11 cellular contexts compared by ENCODE assay signal in the genomic region with DNA sequence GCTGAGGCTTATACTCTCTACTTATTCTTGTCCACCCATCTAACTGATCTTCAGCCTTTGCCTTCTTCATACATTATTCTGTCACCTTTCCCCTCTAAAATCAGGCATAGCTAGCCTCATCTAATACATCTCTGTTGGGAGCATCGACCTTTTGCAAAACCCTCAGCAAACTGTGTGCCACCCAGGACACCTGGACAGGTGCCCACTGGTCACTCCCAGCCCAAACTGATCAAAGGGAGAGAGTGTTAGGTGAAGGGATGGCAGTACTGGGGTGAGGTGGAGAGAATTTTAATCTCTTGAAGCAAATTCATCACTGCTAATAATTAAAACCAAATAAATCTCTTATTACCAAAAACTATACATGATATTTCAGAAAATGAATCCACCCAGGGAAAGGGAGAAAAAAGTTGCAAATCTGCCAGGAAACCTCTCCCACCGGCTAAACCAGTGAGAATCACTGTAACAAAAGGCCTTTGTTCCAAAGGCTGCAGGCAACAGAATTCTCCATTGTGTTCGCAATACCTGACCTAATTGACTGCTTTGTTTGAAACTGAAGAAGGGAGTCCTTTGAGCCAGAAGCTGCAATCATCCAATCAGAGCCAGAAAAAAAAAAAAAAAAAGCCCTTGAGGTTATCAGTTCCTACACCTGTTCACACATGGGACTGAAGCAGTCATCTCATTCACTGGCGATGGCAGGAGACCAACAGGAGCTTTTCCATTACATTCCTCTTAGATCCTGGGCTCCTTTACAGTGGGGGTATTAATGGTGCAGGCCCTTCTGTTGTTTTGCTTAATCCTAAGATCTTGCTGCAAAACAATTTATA.
DNase-seq lines count a peak whose midpoint lies in the region; ATAC-seq and TF ChIP-seq lines count a peak whose summit lies in the region.
"Had no signal": no experiment of that assay in that cellular context is flagged by ENCODE, and none has a peak within 500 bp of the region (broad histone marks: within the 10 kb centered on the region; RNA-seq: fewer than 3 reads in every experiment).

No MANE protein-coding gene starts in this region.

- H2AK5ac ChIP-seq in neuronal stem cell (ENCODE audit: low read depth, low read length): no peak overlapping the region

- H3K27me3 Mint-ChIP-seq in endodermal cell (ENCODE audit: insufficient read depth): no peaks in the 10 kb centered on the region

- peak overlapping the region; percentile 96 for H3K27ac Mint-ChIP-seq in endodermal cell

- H4K8ac ChIP-seq in neuronal stem cell (ENCODE audit: low read depth, low read length): no peak overlapping the region

- no peaks in the 10 kb centered on the region for H3K79me1 ChIP-seq in neuronal stem cell (ENCODE audit: low read depth, low read length)

- H3K36me3 ChIP-seq in HAP-1 (replicated peaks): peaks cover 6% of the 10 kb centered on the region
- H3K36me3 ChIP-seq in endodermal cell (ENCODE audit: control insufficient read depth, insufficient read depth, low read length): peaks cover 64% of the 10 kb centered on the region
- H3K36me3 ChIP-seq in neuronal stem cell (replicated peaks in 1 of 2; ENCODE audit: control insufficient read depth in 2 of 2, insufficient read depth in 2 of 2, low read length in 2 of 2): peaks cover 0 to 59% of the 10 kb centered on the region in 2 donors
- peaks cover 0 to 22% (median 0%) of the 10 kb centered on the region in 4 donors for H3K36me3 ChIP-seq in sigmoid colon

- H2BK5ac ChIP-seq in neuronal stem cell (ENCODE audit: low read length): no peak overlapping the region

- TF ChIP-seq POLR2A in sigmoid colon (IDR thresholded peaks at IDR 0.05): no peak

- H2BK15ac ChIP-seq in neuronal stem cell (ENCODE audit: low read length): no peak overlapping the region

- WGBS in endodermal cell (ENCODE audit: insufficient coverage in 1 of 2, insufficient read length in 1 of 2), 2 experiments: 31% methylated on average over 2 to 4 of the region's 4 CpGs
- WGBS in neuronal stem cell (ENCODE audit: extremely low coverage in 2 of 2, insufficient read length in 2 of 2, insufficient replicate concordance in 1 of 2), 2 donors: no CpG with 5 or more reads among the region's 4 CpGs
- 18 to 68% methylated on average over 4 of the region's 4 CpGs for WGBS in sigmoid colon, 2 donors

- H3K4ac ChIP-seq in neuronal stem cell (ENCODE audit: low read length): no peak overlapping the region

- peak overlapping the region; percentile 67 for H3K9ac ChIP-seq in endodermal cell (ENCODE audit: extremely low read depth, low read length, poor library complexity, severe bottlenecking)
- H3K9ac ChIP-seq in neuronal stem cell (ENCODE audit: low read depth, low read length, poor library complexity): no peak overlapping the region

- no peak overlapping the region for H4K91ac ChIP-seq in neuronal stem cell (ENCODE audit: low read depth, low read length, poor library complexity)

- TF ChIP-seq CTCF in endodermal cell (conservative IDR thresholded peaks at IDR 0.05) (no peak), sigmoid colon (IDR thresholded peaks at IDR 0.05) (no peak)

- H2BK12ac ChIP-seq in neuronal stem cell (ENCODE audit: low read length): no peak overlapping the region

- H3K4me3 ChIP-seq in HAP-1: no peak overlapping the region
- peak overlapping the region; percentile 39 for H3K4me3 ChIP-seq in endodermal cell (ENCODE audit: low read length)
- H3K4me3 ChIP-seq in neuronal stem cell (ENCODE audit: low read length in 2 of 2): no peak overlapping the region
- no peak overlapping the region for H3K4me3 ChIP-seq in sigmoid colon

- H2AFZ ChIP-seq in neuronal stem cell (ENCODE audit: low read length): no peak overlapping the region

- DNase-seq in HAP-1 (ENCODE audit: low spot score in 2 of 2) (peak; percentile 63 to 79), NCI-H2227 treated with DMSO at 0.1 percent for 48 hours (lab: John Stamatoyannopoulos, UW) (peak; percentile 56), endodermal cell (peak; percentile 74), neuronal stem cell (ENCODE audit: low spot score) (peak; percentile 65), SK-N-DZ (ENCODE audit: low spot score) (no peak), hepatic stellate cell (ENCODE audit: low spot score) (no peak), sigmoid colon (no peak)
- DNase-seq: activated CD4-positive, CD25-positive, alpha-beta regulatory T cell treated with anti-CD3 and anti-CD28 coated beads, Interleukin-2, amount 50 U/mL, for 72 hours; GDM1; kidney glomerular epithelial cell had no signal

- no peaks in the 10 kb centered on the region for H3K27me3 ChIP-seq in HAP-1 (ENCODE audit: low read depth)
- H3K27me3 ChIP-seq in endodermal cell (ENCODE audit: control insufficient read depth, insufficient read depth, low read length, poor library complexity, severe bottlenecking): no peaks in the 10 kb centered on the region
- no peaks in the 10 kb centered on the region for H3K27me3 ChIP-seq in neuronal stem cell (ENCODE audit: control insufficient read depth in 3 of 3, insufficient read depth in 3 of 3, low read depth in 1 of 3, low read length in 3 of 3)
- no peaks in the 10 kb centered on the region for H3K27me3 ChIP-seq in sigmoid colon

- peaks cover 43% of the 10 kb centered on the region for H3K36me3 Mint-ChIP-seq in endodermal cell (ENCODE audit: low read depth)

- H3K27ac ChIP-seq in endodermal cell (ENCODE audit: low read depth, low read length) (peak overlapping the region; percentile 73), neuronal stem cell (replicated peaks; ENCODE audit: low read length) (no peak overlapping the region), sigmoid colon (no peak overlapping the region)

- ATAC-seq in GM18520 (IDR thresholded peaks at IDR 0.05; ENCODE audit: unreplicated experiment): no peak

- in situ Hi-C loops in HAP-1 (cut with MboI; ENCODE audit: low sequenced_read_pairs): no loop called here

- H3K9me3 Mint-ChIP-seq in endodermal cell: no peaks in the 10 kb centered on the region

- H2BK120ac ChIP-seq in neuronal stem cell (ENCODE audit: low read depth, low read length): no peak overlapping the region

- no peaks in the 10 kb centered on the region for H3K9me3 ChIP-seq in HAP-1
- no peaks in the 10 kb centered on the region for H3K9me3 ChIP-seq in endodermal cell (ENCODE audit: control insufficient read depth, low read length)
- H3K9me3 ChIP-seq in neuronal stem cell (replicated peaks in 1 of 2; ENCODE audit: control insufficient read depth in 2 of 2, insufficient read depth in 1 of 2, low read depth in 1 of 2, low read length in 2 of 2): no peaks in the 10 kb centered on the region
- no peaks in the 10 kb centered on the region for H3K9me3 ChIP-seq in sigmoid colon

- H3K23ac ChIP-seq in neuronal stem cell (ENCODE audit: low read depth, low read length, poor library complexity): no peak overlapping the region

- H3K14ac ChIP-seq in neuronal stem cell (ENCODE audit: low read length): no peak overlapping the region

- no peak for TF ChIP-seq EP300 in sigmoid colon (IDR thresholded peaks at IDR 0.05)

- peaks cover 48% of the 10 kb centered on the region for H3K4me1 Mint-ChIP-seq in endodermal cell

- H3K4me2 ChIP-seq in neuronal stem cell (ENCODE audit: insufficient read depth, low read length, poor library complexity, severe bottlenecking): no peak overlapping the region

- no peak overlapping the region for H3K18ac ChIP-seq in neuronal stem cell (ENCODE audit: low read length)

- intact Hi-C loops in sigmoid colon (cut with DNase I): no loop called here

- H3K4me1 ChIP-seq in HAP-1 (peaks cover 24% of the 10 kb centered on the region), endodermal cell (ENCODE audit: control insufficient read depth, insufficient read depth, low read length) (peaks cover 10% of the 10 kb centered on the region), neuronal stem cell (ENCODE audit: control insufficient read depth in 2 of 2, insufficient read depth in 1 of 2, low read depth in 1 of 2, low read length in 2 of 2) (peaks cover 5 to 22% of the 10 kb centered on the region in 2 donors), sigmoid colon (no peaks in the 10 kb centered on the region)

- peak overlapping the region; percentile 14 for H3K4me3 Mint-ChIP-seq in endodermal cell

Comparison
In these comparisons a context has a peak if more than half of its experiments do, and no peak if none do; other contexts are left out.
1. DNase-seq: peak in HAP-1 (2 of 2), NCI-H2227 treated with DMSO at 0.1 percent for 48 hours (single experiment), endodermal cell (single experiment) and neuronal stem cell (single experiment); none in SK-N-DZ (single experiment), hepatic stellate cell (single experiment) and sigmoid colon (single experiment).